ENCODE assay signal across 8 cellular contexts in the genomic region with DNA sequence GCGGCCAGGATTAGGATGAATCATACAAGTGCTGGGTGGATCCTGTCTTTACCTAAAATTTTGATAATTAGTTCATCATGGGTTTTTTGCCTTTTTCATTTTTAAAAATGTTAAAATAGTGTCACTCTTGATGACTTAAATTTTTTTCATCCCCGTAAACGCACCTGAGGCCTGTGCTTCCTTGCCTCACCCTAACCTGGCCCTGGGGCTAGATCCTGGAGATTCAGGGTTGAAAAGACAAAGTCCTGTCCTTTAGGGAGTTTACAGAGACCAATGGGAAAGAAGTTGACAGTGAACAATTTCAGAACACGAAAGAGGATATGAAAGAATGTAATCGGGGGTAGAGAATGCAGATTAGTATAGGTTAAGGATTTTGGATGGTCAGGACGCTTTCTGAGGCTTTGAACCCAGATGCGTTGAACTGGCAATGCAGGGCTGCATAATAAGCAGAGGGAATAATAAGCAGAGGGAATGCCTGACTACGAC. TPM values are rescaled to one million over a fixed set of nuclear protein-coding genes. Genes with fewer than 3 reads are reported as not detected.
DNase-seq lines count a peak whose midpoint lies in the region; ATAC-seq and TF ChIP-seq lines count a peak whose summit lies in the region.

No MANE protein-coding gene starts in this region.

- ATAC-seq in GM21360 (IDR thresholded peaks at IDR 0.05; ENCODE audit: unreplicated experiment) (peak; percentile 28), HG03575 (IDR thresholded peaks at IDR 0.05; ENCODE audit: extremely low read depth, insufficient number of reproducible peaks, low FRiP score, unreplicated experiment) (peak; percentile 33), lung (ENCODE audit: insufficient read depth, low FRiP score) (no peak)
- no peak for ATAC-seq in activated naive CD8-positive, alpha-beta T cell treated with anti-CD3 and anti-CD28 coated beads, Interleukin-2, amount 10 ng/mL, durations not matched to agents 7 days and 5 days (ENCODE audit: low read depth)

- H3K4me3 Mint-ChIP-seq in activated naive CD8-positive, alpha-beta T cell treated with anti-CD3 and anti-CD28 coated beads, Interleukin-2, amount 10 ng/mL, durations not matched to agents 7 days and 5 days: peak overlapping the region; percentile 99

- H3K36me3 ChIP-seq in lung (ENCODE audit: control insufficient read depth in 2 of 2, insufficient read depth in 2 of 2, low read length in 2 of 2): no peaks in the 10 kb centered on the region

- peak overlapping the region; percentile 99 for H3K27ac Mint-ChIP-seq in activated naive CD8-positive, alpha-beta T cell treated with anti-CD3 and anti-CD28 coated beads, Interleukin-2, amount 10 ng/mL, durations not matched to agents 7 days and 5 days

- no peaks in the 10 kb centered on the region for H3K9me3 Mint-ChIP-seq in activated naive CD8-positive, alpha-beta T cell treated with anti-CD3 and anti-CD28 coated beads, Interleukin-2, amount 10 ng/mL, durations not matched to agents 7 days and 5 days

- no peak for TF ChIP-seq CTCF in GM12864 (IDR thresholded peaks at IDR 0.05; ENCODE audit: low read depth, low read length, missing control alignments)
- TF ChIP-seq CTCF in lung (IDR thresholded peaks at IDR 0.05; ENCODE audit: control extremely low read depth, extremely low read depth): no peak

- peaks cover 8 to 13% of the 10 kb centered on the region in 2 donors for H3K4me1 ChIP-seq in lung (ENCODE audit: control insufficient read depth in 2 of 2, insufficient read depth in 2 of 2, low read length in 2 of 2)

- no peaks in the 10 kb centered on the region for H3K27me3 ChIP-seq in lung (ENCODE audit: control insufficient read depth, insufficient read depth)

- peak overlapping the region; percentile 71 for H3K4me3 ChIP-seq in GM12864 (ENCODE audit: low read depth, low read length)
- no peak overlapping the region for H3K4me3 ChIP-seq in lung

- H3K27me3 Mint-ChIP-seq in activated naive CD8-positive, alpha-beta T cell treated with anti-CD3 and anti-CD28 coated beads, Interleukin-2, amount 10 ng/mL, durations not matched to agents 7 days and 5 days: no peaks in the 10 kb centered on the region

- H3K36me3 Mint-ChIP-seq in activated naive CD8-positive, alpha-beta T cell treated with anti-CD3 and anti-CD28 coated beads, Interleukin-2, amount 10 ng/mL, durations not matched to agents 7 days and 5 days: peaks cover 24% of the 10 kb centered on the region

- peak; percentile 43 for DNase-seq in GM12864 (ENCODE audit: low read depth)
- no peak for DNase-seq in activated naive CD8-positive, alpha-beta T cell treated with anti-CD3 and anti-CD28 coated beads, Interleukin-2, amount 10 ng/mL, durations not matched to agents 7 days and 5 days
- no peak for DNase-seq in lung (ENCODE audit: low spot score)
- DNase-seq in activated gamma-delta T cell (lab: John Stamatoyannopoulos, UW): no peak
- no peak for DNase-seq in activated CD8-positive, alpha-beta memory T cell treated with anti-CD3 and anti-CD28 coated beads for 24 hours
- DNase-seq in activated effector memory CD4-positive, alpha-beta T cell treated with anti-CD3 and anti-CD28 coated beads, Interleukin-2, amount 50 U/mL, for 16 hours: no peak

- POLR2A ChIA-PET in activated naive CD8-positive, alpha-beta T cell treated with anti-CD3 and anti-CD28 coated beads, Interleukin-2, amount 10 ng/mL, durations not matched to agents 7 days and 5 days (lab: Charles Lee): interaction anchor here (0.6 to 3.8 kb wide), 3 partner anchors 14 to 1263 kb away, joined by 4 to 43 read pairs (median 6); partner anchors contain the start of gene MTRF1L

- H3K4me1 Mint-ChIP-seq in activated naive CD8-positive, alpha-beta T cell treated with anti-CD3 and anti-CD28 coated beads, Interleukin-2, amount 10 ng/mL, durations not matched to agents 7 days and 5 days: peaks cover 27% of the 10 kb centered on the region

- no peaks in the 10 kb centered on the region for H3K9me3 ChIP-seq in lung (ENCODE audit: control insufficient read depth in 2 of 2, insufficient read depth in 1 of 2, low read length in 1 of 2)

- H3K27ac ChIP-seq in lung (ENCODE audit: low read depth in 1 of 2, low read length in 1 of 2): peak overlapping the region; percentile 83 to 86

- 8 to 10% methylated on average over 8 of the region's 8 CpGs for WGBS in lung, 2 donors

RNA-seq across cellular contexts. Expression of gene FBXO5, which starts 1.6 kb away (rescaled TPM):
- 10 to 100 TPM; 47.1 to 50.8 TPM for total RNA-seq in activated naive CD8-positive, alpha-beta T cell treated with anti-CD3 and anti-CD28 coated beads, Interleukin-2, amount 10 ng/mL, durations not matched to agents 7 days and 5 days
- total RNA-seq in lung: 10 to 100 TPM in 1 of 2 donors, 1 to 10 TPM in 1; 4.2 to 10.5 TPM
- 1 to 10 TPM; 1.8 to 2.8 TPM for polyA plus RNA-seq in lung

RNA-seq across cellular contexts. Expression of gene MTRF1L, which starts 18.1 kb away (rescaled TPM):
- 10 to 100 TPM; 16.5 to 17.2 TPM for total RNA-seq in activated naive CD8-positive, alpha-beta T cell treated with anti-CD3 and anti-CD28 coated beads, Interleukin-2, amount 10 ng/mL, durations not matched to agents 7 days and 5 days
- total RNA-seq in lung: 10 to 100 TPM; 13.9 to 16.3 TPM
- 10 to 100 TPM in 1 of 2 donors, 1 to 10 TPM in 1; 9.4 to 10.9 TPM for polyA plus RNA-seq in lung

Comparison
In these comparisons a context has a peak if more than half of its experiments do, and no peak if none do; other contexts are left out.
1. ATAC-seq: peak in GM21360 (single experiment) and HG03575 (single experiment); none in activated naive CD8-positive, alpha-beta T cell treated with anti-CD3 and anti-CD28 coated beads, Interleukin-2, amount 10 ng/mL, durations not matched to agents 7 days and 5 days (single experiment) and lung (single experiment).
2. RNA of gene FBXO5, which starts 1.6 kb away (total RNA-seq): 47.1 to 50.8 TPM in activated naive CD8-positive, alpha-beta T cell treated with anti-CD3 and anti-CD28 coated beads, Interleukin-2, amount 10 ng/mL, durations not matched to agents 7 days and 5 days; 4.2 to 10.5 TPM in lung; every median in the first group is over 4 times any median in the second.